22 cellular contexts compared by ENCODE assay signal in genomic region chr2:9428965-9429577, GRCh38.
"Had no signal": no experiment of that assay in that cellular context is flagged by ENCODE, and none has a peak within 500 bp of the region (broad histone marks: within the 10 kb centered on the region; RNA-seq: fewer than 3 reads in every experiment).

No MANE protein-coding gene starts in this region.

- H3K4me1 ChIP-seq: prostate gland had no signal

- H3K27ac ChIP-seq: brain microvascular endothelial cell, esophagus muscularis mucosa, left ventricle myocardium inferior, ovary, prostate gland, right atrium auricular region, tibial artery had no signal

- H3K9me3 ChIP-seq: esophagus muscularis mucosa, left ventricle myocardium inferior, ovary, prostate gland, right atrium auricular region, tibial artery had no signal

- H3K36me3 ChIP-seq: ovary, prostate gland had no signal

- H3K4me3 Mint-ChIP-seq: activated naive CD4-positive, alpha-beta T cell treated with anti-CD3 and anti-CD28 coated beads, Interleukin-2, amount 10 ng/mL, durations not matched to agents 7 days and 5 days; natural killer cell treated with Interleukin-12 subunit alpha and Interleukin-12 subunit beta and Interleukin-15 and Interleukin-18, amount 100 ng/mL, for 72 hours; stimulated activated naive CD8-positive, alpha-beta T cell treated with anti-CD3 and anti-CD28 coated beads, Interleukin-15, Interleukin-2, amounts not matched to agents 100 ng/mL and 50 ng/mL, for 24 hours; WTC11 had no signal

- DNase-seq: activated CD4-positive, alpha-beta T cell treated with anti-CD3 and anti-CD28 coated beads, Interleukin-2, amount 50 U/mL, for 48 hours; activated effector memory CD4-positive, alpha-beta T cell treated with Interleukin-2 at 50 U/mL for 16 hours; activated naive CD4-positive, alpha-beta T cell treated with anti-CD3 and anti-CD28 coated beads, Interleukin-2, amount 10 ng/mL, durations not matched to agents 7 days and 5 days; activated T-cell treated with anti-CD3 and anti-CD28 coated beads, Interleukin-2, amount 50 U/mL, for 48 hours; aorta; brain microvascular endothelial cell; central memory CD4-positive, alpha-beta T cell; effector memory CD4-positive, alpha-beta T cell; glutamatergic neuron; hippocampal formation; kidney glomerular epithelial cell; left ventricle myocardium inferior; ovary; stimulated activated CD4-positive, alpha-beta T cell treated with anti-CD3 and anti-CD28 coated beads, Interleukin-12 subunit alpha, Interleukin-12 subunit beta, amount 100 ng/mL, for 4 hours; T-helper 1 cell; tibial artery had no signal

- H3K27me3 Mint-ChIP-seq: activated naive CD4-positive, alpha-beta T cell treated with anti-CD3 and anti-CD28 coated beads, Interleukin-2, amount 10 ng/mL, durations not matched to agents 7 days and 5 days; natural killer cell treated with Interleukin-12 subunit alpha and Interleukin-12 subunit beta and Interleukin-15 and Interleukin-18, amount 100 ng/mL, for 72 hours; stimulated activated naive CD8-positive, alpha-beta T cell treated with anti-CD3 and anti-CD28 coated beads, Interleukin-15, Interleukin-2, amounts not matched to agents 100 ng/mL and 50 ng/mL, for 24 hours had no signal

- H3K4me3 ChIP-seq: esophagus muscularis mucosa, left ventricle myocardium inferior, ovary, prostate gland, right atrium auricular region, tibial artery had no signal

- H3K27me3 ChIP-seq: brain microvascular endothelial cell, esophagus muscularis mucosa, ovary, right atrium auricular region, tibial artery had no signal

- H3K27ac Mint-ChIP-seq: activated naive CD4-positive, alpha-beta T cell treated with anti-CD3 and anti-CD28 coated beads, Interleukin-2, amount 10 ng/mL, durations not matched to agents 7 days and 5 days; natural killer cell treated with Interleukin-12 subunit alpha and Interleukin-12 subunit beta and Interleukin-15 and Interleukin-18, amount 100 ng/mL, for 72 hours; stimulated activated naive CD8-positive, alpha-beta T cell treated with anti-CD3 and anti-CD28 coated beads, Interleukin-15, Interleukin-2, amounts not matched to agents 100 ng/mL and 50 ng/mL, for 24 hours; WTC11 had no signal

- H3K9me3 Mint-ChIP-seq: activated naive CD4-positive, alpha-beta T cell treated with anti-CD3 and anti-CD28 coated beads, Interleukin-2, amount 10 ng/mL, durations not matched to agents 7 days and 5 days; natural killer cell treated with Interleukin-12 subunit alpha and Interleukin-12 subunit beta and Interleukin-15 and Interleukin-18, amount 100 ng/mL, for 72 hours; stimulated activated naive CD8-positive, alpha-beta T cell treated with anti-CD3 and anti-CD28 coated beads, Interleukin-15, Interleukin-2, amounts not matched to agents 100 ng/mL and 50 ng/mL, for 24 hours; WTC11 had no signal

- H3K4me1 Mint-ChIP-seq: WTC11 had no signal
